In the genomic region with DNA sequence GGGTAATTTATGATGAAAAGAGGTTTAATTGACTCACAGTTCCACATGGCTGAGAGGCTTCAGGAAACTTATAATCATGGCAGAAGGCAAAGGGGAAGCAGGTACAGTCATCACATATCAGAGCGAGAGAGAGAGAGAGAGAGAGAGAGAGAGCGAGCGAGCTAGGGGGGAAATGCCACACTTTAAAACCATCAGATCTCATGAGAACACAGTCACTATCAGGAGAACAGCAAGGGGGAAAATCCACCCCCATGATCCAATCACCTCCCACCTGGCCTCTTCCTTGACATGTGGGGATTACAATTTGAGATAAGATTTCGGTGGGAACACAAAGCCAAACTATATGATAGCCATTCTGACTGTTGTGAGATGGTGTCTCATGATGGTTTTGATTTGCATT, we compare ENCODE assay signal across 19 cellular contexts.
"Had no signal": no experiment of that assay in that cellular context is flagged by ENCODE, and none has a peak within 500 bp of the region (broad histone marks: within the 10 kb centered on the region; RNA-seq: fewer than 3 reads in every experiment).

No MANE protein-coding gene starts in this region.

- H3K4me1 ChIP-seq: heart left ventricle, right atrium auricular region, sigmoid colon, testis, tibial nerve, upper lobe of right lung had no signal

- H3K9me3 ChIP-seq: heart left ventricle, mucosa of descending colon, right atrium auricular region, sigmoid colon, testis, tibial nerve, upper lobe of right lung had no signal

- DNase-seq: effector CD8-positive, alpha-beta T cell; heart left ventricle; hypothalamus; left ventricle myocardium superior; mesenchymal stem cell; mucosa of descending colon; naive thymus-derived CD8-positive, alpha-beta T cell; sigmoid colon; stimulated activated CD4-positive, alpha-beta T cell treated with anti-CD3 and anti-CD28 coated beads, Interleukin-2, amount 100 ng/mL, for 24 hours; stimulated activated CD4-positive, alpha-beta T cell treated with anti-CD3 and anti-CD28 coated beads, Interleukin-4, amount 100 ng/mL, for 4 hours; stimulated activated naive B cell treated with anti-CD40 and anti-IgM and Interleukin-4, amounts not matched to agents 10 μg/mL and 1 μg/mL and 100 μg/mL, for 72 hours; stimulated activated naive CD8-positive, alpha-beta T cell treated with anti-CD3 and anti-CD28 coated beads, Interleukin-15, amount 100 ng/mL, for 72 hours; testis; upper lobe of right lung had no signal

- H3K27me3 ChIP-seq: heart left ventricle, right atrium auricular region, sigmoid colon, testis, tibial nerve, upper lobe of right lung had no signal

- H3K27ac ChIP-seq: coronary artery, heart left ventricle, right atrium auricular region, sigmoid colon, skin epidermis, testis, tibial nerve, upper lobe of right lung had no signal

- H3K36me3 ChIP-seq: heart left ventricle, right atrium auricular region, sigmoid colon, tibial nerve, upper lobe of right lung had no signal

- H3K4me3 ChIP-seq: coronary artery, heart left ventricle, lung, mucosa of descending colon, right atrium auricular region, sigmoid colon, skin epidermis, testis, tibial nerve, upper lobe of right lung had no signal
